ENCODE assay signal across 27 cellular contexts in genomic region chr11:99822846-99823565, GRCh38.
A peak's percentile ranks its signal among the peaks of the same experiment; 100 is the strongest.
DNase-seq lines count a peak whose midpoint lies in the region; ATAC-seq and TF ChIP-seq lines count a peak whose summit lies in the region.
"Had no signal": no experiment of that assay in that cellular context is flagged by ENCODE, and none has a peak within 500 bp of the region (broad histone marks: within the 10 kb centered on the region; RNA-seq: fewer than 3 reads in every experiment).

No MANE protein-coding gene starts in this region.

- intact Hi-C loops in breast epithelium (cut with DNase I; ENCODE audit: low total_unique reads), result no loop called here

- H3K27ac ChIP-seq in breast epithelium, result no peak overlapping the region
- H3K27ac ChIP-seq: 22Rv1, GM23248, KMS-11, neural progenitor cell, sigmoid colon, stomach, tibial artery had no signal

- TF ChIP-seq POLR2A in breast epithelium (IDR thresholded peaks at IDR 0.05), result no peak

- no peaks in the 10 kb centered on the region for H3K36me3 ChIP-seq in breast epithelium
- H3K36me3 ChIP-seq: neural progenitor cell, sigmoid colon, stomach, tibial artery had no signal

- no peaks in the 10 kb centered on the region for H3K27me3 ChIP-seq in breast epithelium
- H3K27me3 ChIP-seq: neural progenitor cell, sigmoid colon, stomach, tibial artery had no signal

- no peaks in the 10 kb centered on the region for H3K9me3 ChIP-seq in breast epithelium
- H3K9me3 ChIP-seq: sigmoid colon, SK-N-SH, stomach, tibial artery had no signal

- no peak for TF ChIP-seq CTCF in breast epithelium (IDR thresholded peaks at IDR 0.05)

- DNase-seq in DMS53 (lab: John Stamatoyannopoulos, UW) (peak; percentile 39), DMS53 treated with DMSO at 0.1 percent for 48 hours (lab: John Stamatoyannopoulos, UW; ENCODE audit: unreplicated experiment) (no peak), astrocyte of the hippocampus (ENCODE audit: low read depth, low spot score) (peak; percentile 6), iris pigment epithelial cell (ENCODE audit: low read depth) (peak; percentile 58), NK-92 (lab: John Stamatoyannopoulos, UW; ENCODE audit: unreplicated experiment) (no peak), breast epithelium (ENCODE audit: low spot score in 2 of 2) (no peak)
- DNase-seq: activated CD4-positive, alpha-beta T cell treated with anti-CD3 and anti-CD28 coated beads for 48 hours; activated naive CD4-positive, alpha-beta T cell; activated T-cell treated with anti-CD3 and anti-CD28 coated beads, Interleukin-2, amount 50 U/mL, for 48 hours; amygdala; CD4-positive, CD25-positive, alpha-beta regulatory T cell; foreskin fibroblast; GM23248; MV-4-11; NCI-H187; NCI-H345; NCI-H774; sigmoid colon; SK-N-SH; stomach; T-helper 2 cell; tibial artery had no signal

- no peak overlapping the region for H3K4me3 ChIP-seq in breast epithelium
- H3K4me3 ChIP-seq: GM23248, neural progenitor cell, sigmoid colon, stomach, tibial artery had no signal

- H3K4me1 ChIP-seq in breast epithelium, result no peaks in the 10 kb centered on the region
- H3K4me1 ChIP-seq: neural progenitor cell, sigmoid colon, stomach, tibial artery had no signal

- ATAC-seq in HG03095 (IDR thresholded peaks at IDR 0.05; ENCODE audit: unreplicated experiment) (no peak), HG03442 (IDR thresholded peaks at IDR 0.05; ENCODE audit: unreplicated experiment) (no peak)

Comparison
In these comparisons a context has a peak if more than half of its experiments do, and no peak if none do; other contexts are left out.
1. DNase-seq: peak in DMS53 (single experiment), astrocyte of the hippocampus (single experiment) and iris pigment epithelial cell (single experiment); none in DMS53 treated with DMSO at 0.1 percent for 48 hours (single experiment), NK-92 (single experiment) and breast epithelium (0 of 2).